1 cellular context compared by ENCODE assay signal in genomic region chr6:30265594-30265993, GRCh38.
TF ChIP-seq lines count a peak whose summit lies in the region.

No MANE protein-coding gene starts in this region.

TF ChIP-seq in IMR-90, 13 proteins besides CTCF, POLR2A, EP300 and RAD21 (continued from another document):
- TF ChIP-seq RCOR1 (IDR thresholded peaks at IDR 0.05; ENCODE audit: insufficient replicate concordance, low read length), result no peak
